Comparison of ENCODE assay signal across 25 cellular contexts in genomic region chr10:95172851-95173250, GRCh38. TPM values are rescaled to one million over a fixed set of nuclear protein-coding genes. Genes with fewer than 3 reads are reported as not detected.
"Had no signal": no experiment of that assay in that cellular context is flagged by ENCODE, and none has a peak within 500 bp of the region (broad histone marks: within the 10 kb centered on the region; RNA-seq: fewer than 3 reads in every experiment).

No MANE protein-coding gene starts in this region.

- H3K4me3 ChIP-seq: K562, SJSA1, SK-N-MC had no signal

- DNase-seq: Kasumi-1, MV-4-11, NCI-H1048, NCI-H1105, NCI-H1417 treated with DMSO at 0.1 percent for 48 hours, NCI-H187, NCI-H2029, NCI-H2081 treated with DMSO at 0.1 percent for 48 hours, NCI-H2171, NCI-H226, NCI-H446, NCI-H510A, NCI-H524 treated with DMSO at 0.1 percent for 48 hours, NCI-H69, NCI-H774, Right ventricle myocardium superior, RPMI8226, SIG-M5 had no signal

- H3K27ac ChIP-seq: KMS-11, SJSA1, SK-N-MC had no signal

- H3K27me3 ChIP-seq: SJSA1 had no signal

- H3K36me3 ChIP-seq: SJSA1 had no signal

- H3K4me2 ChIP-seq: KMS-11 had no signal

- H3K4me1 ChIP-seq: SJSA1 had no signal

- H3K9ac ChIP-seq: KMS-11 had no signal

- FAIRE-seq: K562 had no signal

- H3K9me3 ChIP-seq: SJSA1 had no signal

- ATAC-seq: K562 had no signal

RNA-seq across cellular contexts. Expression of gene ACSM6, which starts 21.2 kb away (rescaled TPM):
- total RNA-seq: HT1080, K562, M059J, Right ventricle myocardium superior, SJSA1 had no signal
- polyA plus RNA-seq: IgD-negative memory B cell, K562 had no signal
